Comparison of ENCODE assay signal across 22 cellular contexts in genomic region chr15:60797444-60798040, GRCh38.
DNase-seq lines count a peak whose midpoint lies in the region; ATAC-seq and TF ChIP-seq lines count a peak whose summit lies in the region.
"Had no signal": no experiment of that assay in that cellular context is flagged by ENCODE, and none has a peak within 500 bp of the region (broad histone marks: within the 10 kb centered on the region; RNA-seq: fewer than 3 reads in every experiment).

No MANE protein-coding gene starts in this region.

- CTCF ChIA-PET in activated CD8-positive, alpha-beta T cell treated with anti-CD3 and anti-CD28 coated beads for 36 hours (lab: Charles Lee), result interaction anchor here (1.0 to 3.9 kb wide), 7 partner anchors 10 to 212 kb away, joined by 4 to 31 read pairs (median 5); no protein-coding TSS in a partner anchor
- CTCF ChIA-PET in activated CD8-positive, alpha-beta T cell treated with anti-CD3 and anti-CD28 coated beads, Interleukin-2, amount 10 ng/mL, durations not matched to agents 7 days and 5 days (lab: Charles Lee), result interaction anchor here (0.9 to 4.1 kb wide), 5 partner anchors 10 to 212 kb away, joined by 3 to 31 read pairs (median 10); no protein-coding TSS in a partner anchor

- peaks cover 24% of the 10 kb centered on the region for H3K9me3 Mint-ChIP-seq in activated CD8-positive, alpha-beta T cell treated with anti-CD3 and anti-CD28 coated beads for 36 hours
- H3K9me3 Mint-ChIP-seq in activated CD8-positive, alpha-beta T cell treated with anti-CD3 and anti-CD28 coated beads, Interleukin-2, amount 10 ng/mL, durations not matched to agents 7 days and 5 days (ENCODE audit: insufficient read depth), result peaks cover 8% of the 10 kb centered on the region

- H3K27ac Mint-ChIP-seq in activated CD8-positive, alpha-beta T cell treated with anti-CD3 and anti-CD28 coated beads for 36 hours, result no peak overlapping the region
- H3K27ac Mint-ChIP-seq in activated CD8-positive, alpha-beta T cell treated with anti-CD3 and anti-CD28 coated beads, Interleukin-2, amount 10 ng/mL, durations not matched to agents 7 days and 5 days, result no peak overlapping the region
- H3K27ac Mint-ChIP-seq: T-helper 1 cell treated with Interleukin-12 subunit alpha and Interleukin-12 subunit beta and Interleukin-4 antibody, amounts not matched to agents 30 μg/mL and 1 μg/mL, for 36 hours had no signal

- peaks cover 13% of the 10 kb centered on the region for H3K36me3 Mint-ChIP-seq in activated CD8-positive, alpha-beta T cell treated with anti-CD3 and anti-CD28 coated beads for 36 hours (ENCODE audit: low read depth)
- peaks cover 7% of the 10 kb centered on the region for H3K36me3 Mint-ChIP-seq in activated CD8-positive, alpha-beta T cell treated with anti-CD3 and anti-CD28 coated beads, Interleukin-2, amount 10 ng/mL, durations not matched to agents 7 days and 5 days (ENCODE audit: low read depth)

- TF ChIP-seq CTCF in activated CD8-positive, alpha-beta T cell treated with anti-CD3 and anti-CD28 coated beads for 36 hours (IDR thresholded peaks at IDR 0.05), result no peak
- TF ChIP-seq CTCF in AG10803 (conservative IDR thresholded peaks at IDR 0.05; ENCODE audit: low read length), result no peak
- no peak for TF ChIP-seq CTCF in fibroblast of mammary gland (conservative IDR thresholded peaks at IDR 0.05; ENCODE audit: control insufficient read depth, insufficient read depth, low read depth, low read length)
- no peak for TF ChIP-seq CTCF in mucosa of descending colon (IDR thresholded peaks at IDR 0.05)

- peaks cover 76% of the 10 kb centered on the region for H3K4me1 Mint-ChIP-seq in activated CD8-positive, alpha-beta T cell treated with anti-CD3 and anti-CD28 coated beads for 36 hours (ENCODE audit: low read depth)
- peaks cover 40% of the 10 kb centered on the region for H3K4me1 Mint-ChIP-seq in activated CD8-positive, alpha-beta T cell treated with anti-CD3 and anti-CD28 coated beads, Interleukin-2, amount 10 ng/mL, durations not matched to agents 7 days and 5 days (ENCODE audit: low read depth)

- H3K4me1 ChIP-seq in mucosa of descending colon (ENCODE audit: low read depth), result no peaks in the 10 kb centered on the region
- H3K4me1 ChIP-seq: pancreas had no signal

- no peak overlapping the region for H3K4me3 ChIP-seq in AG10803 (ENCODE audit: low read length)
- H3K4me3 ChIP-seq in SK-N-MC, result no peak overlapping the region
- H3K4me3 ChIP-seq in fibroblast of mammary gland (ENCODE audit: control insufficient read depth, low read depth, low read length), result no peak overlapping the region
- H3K4me3 ChIP-seq in mucosa of descending colon, result no peak overlapping the region
- H3K4me3 ChIP-seq: lung, pancreas, sigmoid colon had no signal

- no peak overlapping the region for H3K4me3 Mint-ChIP-seq in activated CD8-positive, alpha-beta T cell treated with anti-CD3 and anti-CD28 coated beads for 36 hours
- no peak overlapping the region for H3K4me3 Mint-ChIP-seq in activated CD8-positive, alpha-beta T cell treated with anti-CD3 and anti-CD28 coated beads, Interleukin-2, amount 10 ng/mL, durations not matched to agents 7 days and 5 days
- H3K4me3 Mint-ChIP-seq: T-helper 1 cell treated with Interleukin-12 subunit alpha and Interleukin-12 subunit beta and Interleukin-4 antibody, amounts not matched to agents 30 μg/mL and 1 μg/mL, for 36 hours had no signal

- intact Hi-C loops in activated CD8-positive, alpha-beta T cell treated with anti-CD3 and anti-CD28 coated beads for 36 hours (cut with micrococcal nuclease), result no loop called here
- intact Hi-C loops in mucosa of descending colon (cut with DNase I, micrococcal nuclease), result no loop called here

- ATAC-seq in activated CD8-positive, alpha-beta T cell treated with anti-CD3 and anti-CD28 coated beads for 36 hours, result no peak
- no peak for ATAC-seq in activated CD8-positive, alpha-beta T cell treated with anti-CD3 and anti-CD28 coated beads, Interleukin-2, amount 10 ng/mL, durations not matched to agents 7 days and 5 days
- ATAC-seq in HG03460 (IDR thresholded peaks at IDR 0.05; ENCODE audit: unreplicated experiment) (no peak), mucosa of descending colon (no peak)

- POLR2A ChIA-PET in activated CD8-positive, alpha-beta T cell treated with anti-CD3 and anti-CD28 coated beads for 36 hours (lab: Charles Lee), result interaction anchor here (0.6 to 1.5 kb wide), 5 partner anchors 10 to 219 kb away, joined by 3 to 5 read pairs (median 3); no protein-coding TSS in a partner anchor
- POLR2A ChIA-PET in activated CD8-positive, alpha-beta T cell treated with anti-CD3 and anti-CD28 coated beads, Interleukin-2, amount 10 ng/mL, durations not matched to agents 7 days and 5 days (lab: Charles Lee), result interaction anchor here (0.6 kb wide), 2 partner anchors 82 to 208 kb away, joined by 3 read pairs; no protein-coding TSS in a partner anchor

- no peak overlapping the region for H3K9ac ChIP-seq in SK-N-MC (ENCODE audit: insufficient read length)

- no peak overlapping the region for H3K27ac ChIP-seq in SK-N-MC
- H3K27ac ChIP-seq: HL-60, VCaP had no signal

- DNase-seq in activated CD8-positive, alpha-beta T cell treated with anti-CD3 and anti-CD28 coated beads for 36 hours, result peak; percentile 10
- no peak for DNase-seq in activated CD8-positive, alpha-beta T cell treated with anti-CD3 and anti-CD28 coated beads, Interleukin-2, amount 10 ng/mL, durations not matched to agents 7 days and 5 days
- DNase-seq in AG10803 (ENCODE audit: low read depth), result peak; percentile 83
- peak; percentile 22 for DNase-seq in SK-N-MC (ENCODE audit: low read depth, low spot score)
- peak; percentile 41 for DNase-seq in fibroblast of mammary gland (ENCODE audit: low read depth)
- no peak for DNase-seq in mucosa of descending colon
- no peak for DNase-seq in NOMO-1 (lab: John Stamatoyannopoulos, UW; ENCODE audit: unreplicated experiment in 2 of 2)
- DNase-seq: activated gamma-delta T cell treated with Interleukin-2 at 50 U/mL for 16 hours, aorta, C1 segment of cervical spinal cord, DMS153, IMR-90, NCI-H1436 treated with DMSO at 0.1 percent for 48 hours, NCI-H69, SHP77 treated with DMSO at 0.1 percent for 48 hours, sigmoid colon had no signal

- H3K27me3 Mint-ChIP-seq in activated CD8-positive, alpha-beta T cell treated with anti-CD3 and anti-CD28 coated beads for 36 hours, result no peaks in the 10 kb centered on the region
- no peaks in the 10 kb centered on the region for H3K27me3 Mint-ChIP-seq in activated CD8-positive, alpha-beta T cell treated with anti-CD3 and anti-CD28 coated beads, Interleukin-2, amount 10 ng/mL, durations not matched to agents 7 days and 5 days (ENCODE audit: low read depth)

- H3K36me3 ChIP-seq in SK-N-MC (ENCODE audit: insufficient read depth, low read length) (no peaks in the 10 kb centered on the region), mucosa of descending colon (ENCODE audit: low read depth) (no peaks in the 10 kb centered on the region)
- H3K36me3 ChIP-seq: pancreas, sigmoid colon had no signal

- H3K9me3 ChIP-seq in SK-N-MC (ENCODE audit: low read depth, low read length) (no peaks in the 10 kb centered on the region), mucosa of descending colon (no peaks in the 10 kb centered on the region)
- H3K9me3 ChIP-seq: pancreas had no signal

Comparison
In these comparisons a context has a peak if more than half of its experiments do, and no peak if none do; other contexts are left out.
1. DNase-seq: peak in activated CD8-positive, alpha-beta T cell treated with anti-CD3 and anti-CD28 coated beads for 36 hours (single experiment), AG10803 (single experiment), SK-N-MC (single experiment) and fibroblast of mammary gland (single experiment); none in activated CD8-positive, alpha-beta T cell treated with anti-CD3 and anti-CD28 coated beads, Interleukin-2, amount 10 ng/mL, durations not matched to agents 7 days and 5 days (single experiment), mucosa of descending colon (0 of 3) and NOMO-1 (0 of 2).